15 cellular contexts compared by ENCODE assay signal in the genomic region with DNA sequence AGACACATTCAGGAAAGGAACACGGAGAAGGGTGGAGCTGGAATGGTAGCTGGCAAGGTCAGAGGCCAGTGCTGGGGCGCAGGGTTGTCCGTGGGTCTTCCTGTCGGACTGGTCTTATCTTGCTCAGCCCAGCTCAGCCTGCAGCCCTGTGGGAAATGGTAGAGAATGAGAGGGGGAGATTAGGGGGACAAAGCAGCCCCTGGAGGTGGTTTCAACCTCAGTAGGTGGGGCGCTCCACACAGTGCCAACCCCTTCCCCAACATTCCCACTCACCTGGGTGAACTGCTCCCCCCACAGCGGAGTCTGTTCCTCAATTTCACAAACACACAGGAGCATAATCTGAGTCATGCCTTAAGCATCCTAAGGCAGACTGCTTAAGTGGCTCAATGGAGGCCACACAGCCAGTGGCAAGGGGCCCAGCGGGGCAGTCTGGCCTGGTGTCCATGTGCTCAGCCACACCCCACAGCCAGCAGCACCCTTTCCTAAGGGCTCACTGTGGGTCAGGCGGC. TPM values are rescaled to one million over a fixed set of nuclear protein-coding genes. Genes with fewer than 3 reads are reported as not detected.
A peak's percentile ranks its signal among the peaks of the same experiment; 100 is the strongest.
DNase-seq lines count a peak whose midpoint lies in the region; ATAC-seq and TF ChIP-seq lines count a peak whose summit lies in the region.
"Had no signal": no experiment of that assay in that cellular context is flagged by ENCODE, and none has a peak within 500 bp of the region (broad histone marks: within the 10 kb centered on the region; RNA-seq: fewer than 3 reads in every experiment).

No MANE protein-coding gene starts in this region.

- no peaks in the 10 kb centered on the region for H3K36me3 ChIP-seq in breast epithelium
- H3K36me3 ChIP-seq in upper lobe of right lung = no peaks in the 10 kb centered on the region
- H3K36me3 ChIP-seq: adrenal gland, tibial artery had no signal

- H3K9me3 ChIP-seq in breast epithelium = no peaks in the 10 kb centered on the region
- no peaks in the 10 kb centered on the region for H3K9me3 ChIP-seq in upper lobe of right lung
- H3K9me3 ChIP-seq: adrenal gland, tibial artery had no signal

- H3K4me3 ChIP-seq in breast epithelium = no peak overlapping the region
- no peak overlapping the region for H3K4me3 ChIP-seq in fibroblast of villous mesenchyme (ENCODE audit: low read depth, low read length)
- H3K4me3 ChIP-seq in upper lobe of right lung = no peak overlapping the region
- H3K4me3 ChIP-seq: adrenal gland, tibial artery had no signal

- no peaks in the 10 kb centered on the region for H3K4me1 ChIP-seq in breast epithelium
- H3K4me1 ChIP-seq in upper lobe of right lung = no peaks in the 10 kb centered on the region
- H3K4me1 ChIP-seq: adrenal gland, tibial artery had no signal

- no peaks in the 10 kb centered on the region for H3K9me3 Mint-ChIP-seq in MCF 10A (ENCODE audit: unreplicated experiment)
- H3K9me3 Mint-ChIP-seq: T-helper 2 cell treated with Interferon-gamma antibody and Interleukin-4, amounts not matched to agents 5 μg/mL and 100 μg/mL, for 36 hours had no signal

- intact Hi-C loops in MCF 10A (cut with micrococcal nuclease) = no loop called here
- intact Hi-C loops in breast epithelium (cut with DNase I; ENCODE audit: low total_unique reads) = no loop called here
- intact Hi-C loops in upper lobe of right lung (cut with DNase I) = no loop called here
- intact Hi-C loops in cardiac septum (cut with DNase I) = no loop called here

- H3K4me3 Mint-ChIP-seq in MCF 10A (ENCODE audit: unreplicated experiment) = no peak overlapping the region
- H3K4me3 Mint-ChIP-seq: H9; T-helper 2 cell treated with Interferon-gamma antibody and Interleukin-4, amounts not matched to agents 5 μg/mL and 100 μg/mL, for 36 hours had no signal

- BruUV-seq in MCF 10A (replicated peaks; lab: Mats Ljungman, UMichigan) = no TSS peak

- no peak for TF ChIP-seq POLR2A in breast epithelium (IDR thresholded peaks at IDR 0.05)

- CTCF ChIA-PET in MCF 10A (lab: Yijun Ruan, JAX) = interaction anchor here (0.6 to 1.1 kb wide), 2 partner anchors 166 to 390 kb away, joined by 3 to 4 read pairs; no protein-coding TSS in a partner anchor

- TF ChIP-seq CTCF in MCF 10A (IDR thresholded peaks at IDR 0.05; ENCODE audit: unreplicated experiment) (no peak), breast epithelium (IDR thresholded peaks at IDR 0.05) (no peak), fibroblast of villous mesenchyme (IDR thresholded peaks at IDR 0.05; ENCODE audit: insufficient read depth, low read depth, low read length) (no peak), upper lobe of right lung (IDR thresholded peaks at IDR 0.05) (no peak)

- H3K27ac ChIP-seq in breast epithelium (no peak overlapping the region), upper lobe of right lung (no peak overlapping the region)
- H3K27ac ChIP-seq: adrenal gland, tibial artery had no signal

- peaks cover 4% of the 10 kb centered on the region for H3K27me3 Mint-ChIP-seq in MCF 10A (ENCODE audit: insufficient read depth, unreplicated experiment)
- H3K27me3 Mint-ChIP-seq: progenitor cell of endocrine pancreas had no signal

- no peak overlapping the region for H3K27ac Mint-ChIP-seq in MCF 10A (ENCODE audit: low read depth, unreplicated experiment)
- H3K27ac Mint-ChIP-seq: H9 had no signal

- no peaks in the 10 kb centered on the region for H3K36me3 Mint-ChIP-seq in MCF 10A (ENCODE audit: insufficient read depth, unreplicated experiment)

- POLR2A ChIA-PET in MCF 10A (lab: Yijun Ruan, JAX) = interaction anchor here (0.5 to 1.0 kb wide), 2 partner anchors 97 to 234 kb away, joined by 3 to 4 read pairs; no protein-coding TSS in a partner anchor

- H3K4me1 Mint-ChIP-seq in MCF 10A (ENCODE audit: insufficient read depth, unreplicated experiment) = peaks cover 5% of the 10 kb centered on the region
- H3K4me1 Mint-ChIP-seq: H9 had no signal

- DNase-seq in MCF 10A (ENCODE audit: unreplicated experiment) (peak; percentile 56), breast epithelium (ENCODE audit: low spot score in 2 of 2) (no peak), fibroblast of villous mesenchyme (ENCODE audit: low read depth) (peak; percentile 69), upper lobe of right lung (peak; percentile 81), cardiac septum (ENCODE audit: low spot score) (no peak)
- DNase-seq: adrenal gland, H9, NCI-H1436, tibial artery had no signal

- H3K27me3 ChIP-seq in breast epithelium (peaks cover 0 to 49% of the 10 kb centered on the region in 2 donors), upper lobe of right lung (no peaks in the 10 kb centered on the region)
- H3K27me3 ChIP-seq: adrenal gland, tibial artery had no signal

- peak; percentile 78 for ATAC-seq in SK-N-SH treated with all-trans-retinoic acid at 6 μM for 48 hours
- peak; percentile 94 for ATAC-seq in upper lobe of right lung
- no peak for ATAC-seq in GM21576 (IDR thresholded peaks at IDR 0.05; ENCODE audit: unreplicated experiment)
- ATAC-seq in GM21526 (IDR thresholded peaks at IDR 0.05; ENCODE audit: low FRiP score, unreplicated experiment) = no peak

TF ChIP-seq in SK-N-SH treated with all-trans-retinoic acid at 6 μM for 48 hours, 23 proteins besides CTCF, POLR2A, EP300 and RAD21:
- TF ChIP-seq, protein P1, sequence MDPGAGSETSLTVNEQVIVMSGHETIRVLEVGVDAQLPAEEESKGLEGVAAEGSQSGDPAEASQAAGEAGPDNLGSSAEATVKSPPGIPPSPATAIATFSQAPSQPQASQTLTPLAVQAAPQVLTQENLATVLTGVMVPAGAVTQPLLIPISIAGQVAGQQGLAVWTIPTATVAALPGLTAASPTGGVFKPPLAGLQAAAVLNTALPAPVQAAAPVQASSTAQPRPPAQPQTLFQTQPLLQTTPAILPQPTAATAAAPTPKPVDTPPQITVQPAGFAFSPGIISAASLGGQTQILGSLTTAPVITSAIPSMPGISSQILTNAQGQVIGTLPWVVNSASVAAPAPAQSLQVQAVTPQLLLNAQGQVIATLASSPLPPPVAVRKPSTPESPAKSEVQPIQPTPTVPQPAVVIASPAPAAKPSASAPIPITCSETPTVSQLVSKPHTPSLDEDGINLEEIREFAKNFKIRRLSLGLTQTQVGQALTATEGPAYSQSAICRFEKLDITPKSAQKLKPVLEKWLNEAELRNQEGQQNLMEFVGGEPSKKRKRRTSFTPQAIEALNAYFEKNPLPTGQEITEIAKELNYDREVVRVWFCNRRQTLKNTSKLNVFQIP (CRISPR knock-in tag; IDR thresholded peaks at IDR 0.05; ENCODE audit: borderline replicate concordance, low read depth) = no peak
- TF ChIP-seq ZNF70 (CRISPR knock-in tag; IDR thresholded peaks at IDR 0.05) (no peak), ZC3H10 (CRISPR knock-in tag; IDR thresholded peaks at IDR 0.05) (no peak), ARNTL (CRISPR knock-in tag; IDR thresholded peaks at IDR 0.05; ENCODE audit: borderline replicate concordance, low read depth) (no peak), ESRRG (CRISPR knock-in tag; IDR thresholded peaks at IDR 0.05) (no peak), PPARA (CRISPR knock-in tag; IDR thresholded peaks at IDR 0.05; ENCODE audit: borderline replicate concordance) (no peak)

RNA-seq across cellular contexts. Expression of a gene that starts 6.8 kb away (rescaled TPM):
- total RNA-seq in MCF 10A (2022) (45.1 and 53.2 TPM in 2 replicates), breast epithelium (10 to 100 TPM; 78.2 to 86.2 (median 84.3) TPM), fibroblast of villous mesenchyme (22.5 and 29.4 TPM in 2 replicates), upper lobe of right lung (94.2 TPM), cardiac septum (33.7 TPM)

RNA-seq across cellular contexts. Expression of a gene that starts 8.7 kb away (rescaled TPM):
- not detected in 2 replicates for total RNA-seq in MCF 10A (2022)
- total RNA-seq in breast epithelium = not detected
- total RNA-seq in fibroblast of villous mesenchyme = not detected in 2 replicates
- total RNA-seq in upper lobe of right lung = 0.87 TPM
- total RNA-seq in cardiac septum = not detected
- total RNA-seq: epithelial cell of proximal tubule, H9, progenitor cell of endocrine pancreas had no signal

RNA-seq across cellular contexts. Expression of a gene that starts 31.3 kb away (rescaled TPM):
- total RNA-seq in MCF 10A (2022) (0.25 TPM in 1 of 2 replicates, not detected in the other), breast epithelium (under 1 TPM in 1 of 3 donors, not detected in 2; 0.73 TPM), fibroblast of villous mesenchyme (not detected in 2 replicates), upper lobe of right lung (not detected), cardiac septum (not detected)
- total RNA-seq: adrenal gland, epithelial cell of proximal tubule, H9 had no signal

RNA-seq across cellular contexts. Expression of a gene that starts 33.5 kb away (rescaled TPM):
- total RNA-seq in MCF 10A (2022) (not detected in 2 replicates), breast epithelium (under 1 TPM in 1 of 3 donors, not detected in 2; 0.66 TPM), fibroblast of villous mesenchyme (not detected in 2 replicates), upper lobe of right lung (2.6 TPM), cardiac septum (not detected)
- total RNA-seq: adrenal gland, epithelial cell of proximal tubule, H9, progenitor cell of endocrine pancreas had no signal

RNA-seq across cellular contexts. Expression of a gene that starts 40.4 kb away (rescaled TPM):
- 5.0 and 6.3 TPM in 2 replicates for total RNA-seq in MCF 10A (2022)
- total RNA-seq in breast epithelium = 1 to 10 TPM; 1.4 to 3.6 (median 2.2) TPM
- 0.32 TPM in 1 of 2 replicates, not detected in the other for total RNA-seq in fibroblast of villous mesenchyme
- total RNA-seq in upper lobe of right lung = 4.3 TPM
- total RNA-seq in cardiac septum = 4.1 TPM

Comparison
In these comparisons a context has a peak if more than half of its experiments do, and no peak if none do; other contexts are left out.
1. DNase-seq: peak in MCF 10A (single experiment), fibroblast of villous mesenchyme (single experiment) and upper lobe of right lung (single experiment); none in breast epithelium (0 of 2) and cardiac septum (single experiment).
2. ATAC-seq: peak in SK-N-SH treated with all-trans-retinoic acid at 6 μM for 48 hours (single experiment) and upper lobe of right lung (single experiment); none in GM21576 (single experiment) and GM21526 (single experiment).